Comparison of ENCODE assay signal across 8 cellular contexts in the genomic region with DNA sequence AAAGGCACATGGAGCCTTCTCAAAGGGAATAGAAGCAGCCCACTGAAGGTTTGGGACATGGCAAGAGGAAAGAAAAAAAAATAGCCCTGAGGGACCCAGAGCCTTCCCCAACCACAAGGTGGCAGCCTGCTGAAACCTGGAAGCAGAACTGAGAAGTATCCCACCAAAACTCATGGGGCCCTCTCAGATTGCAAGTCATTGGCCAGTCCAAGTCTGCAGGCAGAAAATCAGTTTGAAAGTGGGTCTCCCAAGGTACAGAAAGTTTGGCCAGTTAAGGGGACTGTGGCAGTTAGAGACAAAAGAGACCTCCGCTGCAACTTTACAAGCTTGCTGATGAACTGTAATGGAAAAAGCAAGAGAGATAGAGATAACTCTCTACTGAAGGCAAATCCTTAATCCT.
DNase-seq lines count a peak whose midpoint lies in the region; ATAC-seq and TF ChIP-seq lines count a peak whose summit lies in the region.

No MANE protein-coding gene starts in this region.

- no peaks in the 10 kb centered on the region for H3K79me2 ChIP-seq in KMS-11 (ENCODE audit: insufficient read depth, low read depth)

- H3K27me3 ChIP-seq in GM06990 (replicated peaks; ENCODE audit: control insufficient read depth, insufficient read depth, low read length) (no peaks in the 10 kb centered on the region), KMS-11 (ENCODE audit: insufficient read depth, low read depth) (no peaks in the 10 kb centered on the region)
- no peaks in the 10 kb centered on the region for H3K27me3 ChIP-seq in naive thymus-derived CD4-positive, alpha-beta T cell (ENCODE audit: control insufficient read depth in 2 of 2, insufficient read depth in 2 of 2, low read length in 2 of 2)

- no peak overlapping the region for H3K27ac Mint-ChIP-seq in naive thymus-derived CD4-positive, alpha-beta T cell

- no peak overlapping the region for H3K4me3 Mint-ChIP-seq in naive thymus-derived CD4-positive, alpha-beta T cell

- H3K27me3 Mint-ChIP-seq in naive thymus-derived CD4-positive, alpha-beta T cell: no peaks in the 10 kb centered on the region

- POLR2A ChIA-PET in naive thymus-derived CD4-positive, alpha-beta T cell (lab: Charles Lee): interaction anchor here (0.9 kb wide), 1 partner anchor 299 kb away, joined by 3 read pairs; no protein-coding TSS in a partner anchor

- no peak overlapping the region for H3K4me2 ChIP-seq in KMS-11

- ATAC-seq in GM21717 (IDR thresholded peaks at IDR 0.05; ENCODE audit: unreplicated experiment) (peak; percentile 88), GM18858 (IDR thresholded peaks at IDR 0.05; ENCODE audit: unreplicated experiment) (no peak)
- peak; percentile 62 for ATAC-seq in naive thymus-derived CD4-positive, alpha-beta T cell

- no peaks in the 10 kb centered on the region for H3K9me3 Mint-ChIP-seq in naive thymus-derived CD4-positive, alpha-beta T cell

- DNase-seq in GM06990 (ENCODE audit: extremely low read depth, insufficient read length) (peak; percentile 8), dermis microvascular lymphatic vessel endothelial cell (ENCODE audit: low read depth in 2 of 2) (peak; percentile 51 to 69), posterior cingulate gyrus (no peak)
- peak in 7 of 9 donors; percentile 10 to 43 (median 22) for DNase-seq in naive thymus-derived CD4-positive, alpha-beta T cell

- H3K36me3 Mint-ChIP-seq in naive thymus-derived CD4-positive, alpha-beta T cell: peaks cover 0 to 2% (median 0%) of the 10 kb centered on the region in 5 donors

- no peaks in the 10 kb centered on the region for H3K9me3 ChIP-seq in naive thymus-derived CD4-positive, alpha-beta T cell (ENCODE audit: control insufficient read depth in 2 of 3, low read length in 3 of 3)

- TF ChIP-seq CTCF in GM06990 (IDR thresholded peaks at IDR 0.05; ENCODE audit: insufficient read depth, low read length, poor library complexity, severe bottlenecking) (peak; percentile 89), KMS-11 (conservative IDR thresholded peaks at IDR 0.05; ENCODE audit: low read depth, low read length) (peak; percentile 77), VCaP (conservative IDR thresholded peaks at IDR 0.05) (peak; percentile 72)

- peaks cover 16% of the 10 kb centered on the region for H3K4me1 ChIP-seq in KMS-11 (ENCODE audit: low read depth, poor library complexity, severe bottlenecking)
- no peaks in the 10 kb centered on the region for H3K4me1 ChIP-seq in naive thymus-derived CD4-positive, alpha-beta T cell (ENCODE audit: control insufficient read depth in 2 of 2, insufficient read depth in 2 of 2, low read length in 2 of 2)

- CTCF ChIA-PET in naive thymus-derived CD4-positive, alpha-beta T cell (lab: Charles Lee): interaction anchor here (0.5 to 0.9 kb wide), 3 partner anchors 107 to 1045 kb away, joined by 3 to 5 read pairs (median 3); no protein-coding TSS in a partner anchor

- no peak overlapping the region for H3K27ac ChIP-seq in KMS-11
- H3K27ac ChIP-seq in VCaP: no peak overlapping the region
- no peak overlapping the region for H3K27ac ChIP-seq in naive thymus-derived CD4-positive, alpha-beta T cell (ENCODE audit: low read depth, low read length)

- H3K4me3 ChIP-seq in GM06990 (replicated peaks; ENCODE audit: low read depth, low read length) (no peak overlapping the region), KMS-11 (IDR thresholded peaks at IDR 0.05; ENCODE audit: insufficient read depth, low read depth, low read length) (no peak overlapping the region)
- no peak overlapping the region for H3K4me3 ChIP-seq in naive thymus-derived CD4-positive, alpha-beta T cell (ENCODE audit: low read length)

- intact Hi-C loops in naive thymus-derived CD4-positive, alpha-beta T cell (cut with micrococcal nuclease): loop anchor here (1.0 to 10.0 kb wide), 7 partner anchors 156 to 1138 kb away; a partner anchor contains a TSS
- intact Hi-C loops in posterior cingulate gyrus (cut with DNase I): no loop called here

- H3K9ac ChIP-seq in KMS-11: no peak overlapping the region

- H4K20me1 ChIP-seq in KMS-11 (ENCODE audit: insufficient read depth): no peaks in the 10 kb centered on the region

- no peak overlapping the region for H2AFZ ChIP-seq in KMS-11 (ENCODE audit: low read depth)

- peaks cover 0 to 16% (median 6%) of the 10 kb centered on the region in 7 donors for H3K4me1 Mint-ChIP-seq in naive thymus-derived CD4-positive, alpha-beta T cell

- H3K36me3 ChIP-seq in GM06990 (ENCODE audit: control insufficient read depth, insufficient read depth, low read length): no peaks in the 10 kb centered on the region
- no peaks in the 10 kb centered on the region for H3K36me3 ChIP-seq in KMS-11 (ENCODE audit: insufficient read depth)
- H3K36me3 ChIP-seq in naive thymus-derived CD4-positive, alpha-beta T cell (ENCODE audit: control insufficient read depth in 2 of 3, insufficient read depth in 3 of 3, low read length in 3 of 3): no peaks in the 10 kb centered on the region

Comparison
In these comparisons a context has a peak if more than half of its experiments do, and no peak if none do; other contexts are left out.
1. DNase-seq: peak in GM06990 (single experiment), dermis microvascular lymphatic vessel endothelial cell (2 of 2) and naive thymus-derived CD4-positive, alpha-beta T cell (7 of 9); none in posterior cingulate gyrus (0 of 10).
2. Peak in every context shown above with its lines, with median percentiles within 50 percentile points of each other: CTCF ChIP-seq.